Comparison of ENCODE assay signal across 10 cellular contexts in the genomic region with DNA sequence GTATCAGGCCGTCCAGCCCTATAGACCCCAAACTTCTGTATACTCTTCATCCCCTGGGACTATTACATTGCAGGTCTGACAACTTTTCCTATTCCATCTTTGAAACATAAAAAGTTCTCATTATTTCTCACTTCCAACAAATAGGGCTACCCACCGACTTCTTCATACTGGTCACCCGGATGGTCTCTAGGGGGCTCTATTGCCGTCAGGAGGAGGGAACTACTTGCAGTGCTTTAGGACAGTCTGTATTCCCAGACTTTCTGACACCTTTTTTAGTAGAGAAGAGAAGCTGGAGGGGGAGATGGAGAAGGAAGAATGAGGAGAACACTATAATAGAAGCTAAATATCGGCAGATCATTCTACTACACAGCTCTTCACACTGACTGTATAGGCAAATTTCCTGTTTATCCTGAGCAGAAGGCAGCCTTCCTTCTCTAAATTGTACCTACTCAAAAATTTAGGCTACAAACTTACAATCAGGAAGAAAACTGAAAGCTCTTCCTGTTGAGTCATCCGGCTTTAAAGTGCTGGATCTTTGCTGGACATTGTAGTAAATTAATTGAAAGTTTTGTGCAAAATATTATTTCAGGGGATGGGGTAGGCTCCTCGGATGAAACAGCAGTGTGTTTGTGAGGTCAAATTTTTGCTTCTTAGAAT. TPM values are rescaled to one million over a fixed set of nuclear protein-coding genes. Genes with fewer than 3 reads are reported as not detected.
DNase-seq lines count a peak whose midpoint lies in the region; ATAC-seq, FAIRE-seq and TF ChIP-seq lines count a peak whose summit lies in the region.
"Had no signal": no experiment of that assay in that cellular context is flagged by ENCODE, and none has a peak within 500 bp of the region (broad histone marks: within the 10 kb centered on the region; RNA-seq: fewer than 3 reads in every experiment).

No MANE protein-coding gene starts in this region.

- no peak overlapping the region for H2BK12ac ChIP-seq in H1 (ENCODE audit: low read depth, low read length)

- no peak overlapping the region for H3K4me2 ChIP-seq in H1 (ENCODE audit: insufficient read depth in 1 of 2, low read depth in 2 of 2, low read length in 2 of 2)

- H3K23ac ChIP-seq in H1 (ENCODE audit: insufficient read length) = no peak overlapping the region

- H3K9me3 ChIP-seq in Peyer's patch (no peaks in the 10 kb centered on the region), H1 (ENCODE audit: insufficient read depth in 2 of 2, low read depth in 1 of 2, low read length in 1 of 2) (no peaks in the 10 kb centered on the region), neutrophil (no peaks in the 10 kb centered on the region)
- H3K9me3 ChIP-seq: gastroesophageal sphincter had no signal

- no peak overlapping the region for H2BK5ac ChIP-seq in H1 (ENCODE audit: low read depth, low read length)

- no peak overlapping the region for H2BK15ac ChIP-seq in H1 (ENCODE audit: low read length)

- H2AFZ ChIP-seq in H1 (ENCODE audit: low read length) = no peak overlapping the region

- H3K36me3 ChIP-seq in Peyer's patch (no peaks in the 10 kb centered on the region), H1 (ENCODE audit: control insufficient read depth in 2 of 4, insufficient read depth in 4 of 4, low read length in 3 of 4) (no peaks in the 10 kb centered on the region; a peak in 1 of 8 replicates), neutrophil (no peaks in the 10 kb centered on the region)
- H3K36me3 ChIP-seq: gastroesophageal sphincter had no signal

- no peaks in the 10 kb centered on the region for H4K20me1 ChIP-seq in H1 (replicated peaks in 1 of 2; ENCODE audit: control insufficient read depth in 1 of 2, insufficient read depth in 2 of 2, low read length in 2 of 2)

- H3K79me2 ChIP-seq in H1 (ENCODE audit: control insufficient read depth in 1 of 2, insufficient read depth in 2 of 2, low read length in 2 of 2) = no peaks in the 10 kb centered on the region

- TF ChIP-seq POLR2A in Peyer's patch (IDR thresholded peaks at IDR 0.05) (no peak), H1 (IDR thresholded peaks at IDR 0.05; ENCODE audit: control extremely low read depth in 1 of 2, low read depth in 2 of 2, low read length in 2 of 2) (no peak)

- H2BK120ac ChIP-seq in H1 (replicated peaks; ENCODE audit: low read depth, low read length) = no peak overlapping the region

- no peaks in the 10 kb centered on the region for H3K79me1 ChIP-seq in H1 (ENCODE audit: low read depth, low read length)

- CTCF ChIA-PET in H1 (lab: Charles Lee; ENCODE audit: partially characterized antibody) = interaction anchor here (0.8 to 1.8 kb wide), 6 partner anchors 13 to 317 kb away, joined by 3 to 5 read pairs (median 3); no protein-coding TSS in a partner anchor

- no peak for TF ChIP-seq CTCF in Peyer's patch (IDR thresholded peaks at IDR 0.05)
- peak in 2 of 3 experiments; percentile 40 to 53; a peak in 2 of 4 replicates for TF ChIP-seq CTCF in H1 (IDR thresholded peaks at IDR 0.05; ENCODE audit: control extremely low read depth in 1 of 3, insufficient read depth in 1 of 3, low read depth in 1 of 3, low read length in 3 of 3)
- TF ChIP-seq CTCF in neutrophil (IDR thresholded peaks at IDR 0.05) = no peak

- no peak overlapping the region for H3K56ac ChIP-seq in H1 (replicated peaks; ENCODE audit: insufficient read length, low read depth, low read length)

- H3K4ac ChIP-seq in H1 (replicated peaks; ENCODE audit: insufficient read length, low read depth, low read length) = no peak overlapping the region

- H3K27me3 ChIP-seq in Peyer's patch (no peaks in the 10 kb centered on the region), H1 (replicated peaks in 1 of 4; ENCODE audit: control insufficient read depth in 3 of 4, extremely low read depth in 1 of 4, insufficient read depth in 3 of 4, low read length in 3 of 4) (no peaks in the 10 kb centered on the region), neutrophil (no peaks in the 10 kb centered on the region)
- H3K27me3 ChIP-seq: gastroesophageal sphincter had no signal

- DNase-seq in NCI-H1092 treated with DMSO at 0.1 percent for 48 hours (lab: John Stamatoyannopoulos, UW) = peak; percentile 13
- no peak for DNase-seq in NCI-H1092 (lab: John Stamatoyannopoulos, UW)
- no peak for DNase-seq in Peyer's patch
- peak in 1 of 2 experiments; percentile 37 for DNase-seq in H1 (ENCODE audit: low read depth in 1 of 2, low spot score in 2 of 2)
- DNase-seq: 8988T had no signal

- no peak for FAIRE-seq in H1 (lab: Jason Lieb, UNC)

- no peak overlapping the region for H3K14ac ChIP-seq in H1 (ENCODE audit: insufficient read length)

- H4K91ac ChIP-seq in H1 (replicated peaks; ENCODE audit: insufficient read length, low read length) = no peak overlapping the region

- H2AK5ac ChIP-seq in H1 (ENCODE audit: low read depth, low read length) = no peak overlapping the region

- H3K23me2 ChIP-seq in H1 (ENCODE audit: low read depth, low read length) = no peaks in the 10 kb centered on the region

- ATAC-seq in GM21381 (IDR thresholded peaks at IDR 0.05; ENCODE audit: unreplicated experiment) (no peak), HG03175 (IDR thresholded peaks at IDR 0.05; ENCODE audit: unreplicated experiment) (no peak), HG03457 (IDR thresholded peaks at IDR 0.05; ENCODE audit: unreplicated experiment) (no peak)
- ATAC-seq: gastroesophageal sphincter had no signal

- no peak overlapping the region for H4K8ac ChIP-seq in H1 (ENCODE audit: extremely low read depth, insufficient read depth, low read length)

- no peak overlapping the region for H3K4me3 ChIP-seq in Peyer's patch
- no peak overlapping the region for H3K4me3 ChIP-seq in H1 (ENCODE audit: extremely low read depth in 1 of 4, insufficient read depth in 2 of 4, low read depth in 3 of 4, low read length in 4 of 4)
- no peak overlapping the region for H3K4me3 ChIP-seq in neutrophil (ENCODE audit: low read depth in 1 of 2, low read length in 1 of 2)
- H3K4me3 ChIP-seq: gastroesophageal sphincter had no signal

- H3K4me1 ChIP-seq in Peyer's patch = peaks cover 0 to 5% (median 0%) of the 10 kb centered on the region in 4 donors
- no peaks in the 10 kb centered on the region for H3K4me1 ChIP-seq in H1 (replicated peaks in 1 of 4; ENCODE audit: control insufficient read depth in 3 of 4, insufficient read depth in 4 of 4, low read length in 3 of 4)
- H3K4me1 ChIP-seq in neutrophil (ENCODE audit: control insufficient read depth in 1 of 2, insufficient read depth in 1 of 2, low read depth in 1 of 2, low read length in 1 of 2) = peaks cover 19 to 20% of the 10 kb centered on the region in 2 experiments

- WGBS in H1 (ENCODE audit: extremely low coverage in 1 of 2, insufficient coverage in 1 of 2, insufficient read length in 1 of 2, insufficient replicate concordance in 2 of 2, low coverage in 1 of 2, low lambda C conversion rate in 2 of 2, missing lambda C conversion rate in 1 of 2), 2 experiments = 72% methylated on average over 7 of the region's 7 CpGs; no CpG with 5 or more reads in 1 of the 2 experiments

- H3K27ac ChIP-seq in Peyer's patch (peak overlapping the region; percentile 33 to 77 (median 48)), H1 (ENCODE audit: low read depth, low read length) (no peak overlapping the region), neutrophil (peak overlapping the region; percentile 59)

- POLR2A ChIA-PET in H1 (lab: Charles Lee; ENCODE audit: partially characterized antibody) = no interaction called here

- H3K9ac ChIP-seq in H1 (replicated peaks in 1 of 4; ENCODE audit: extremely low read depth in 1 of 4, low read depth in 3 of 4, low read length in 3 of 4) = no peak overlapping the region

- H4K5ac ChIP-seq in H1 (ENCODE audit: insufficient read length, low read depth, low read length) = no peak overlapping the region

- peak; percentile 54 to 62 for TF ChIP-seq RAD21 in H1 (IDR thresholded peaks at IDR 0.05 in 1 of 2, conservative IDR thresholded peaks at IDR 0.05 in 1 of 2; ENCODE audit: low read depth in 2 of 2, low read length in 2 of 2)

- H3K18ac ChIP-seq in H1 (ENCODE audit: extremely low read depth, low read length) = no peak overlapping the region

- no peak for TF ChIP-seq EP300 in H1 (IDR thresholded peaks at IDR 0.05; ENCODE audit: borderline replicate concordance in 1 of 2, low read depth in 2 of 2, low read length in 2 of 2)

- no peak overlapping the region for H2BK20ac ChIP-seq in H1 (ENCODE audit: low read length)

TF ChIP-seq in H1, 55 proteins besides CTCF, POLR2A, EP300 and RAD21 (continues in another document):
- TF ChIP-seq BACH1 (IDR thresholded peaks at IDR 0.05; ENCODE audit: low read length) (no peak), TEAD4 (IDR thresholded peaks at IDR 0.05; ENCODE audit: low read depth, low read length) (no peak), CTBP2 (IDR thresholded peaks at IDR 0.05; ENCODE audit: borderline replicate concordance, insufficient read depth, insufficient read length, low read length) (no peak)
- TF ChIP-seq, protein P1, sequence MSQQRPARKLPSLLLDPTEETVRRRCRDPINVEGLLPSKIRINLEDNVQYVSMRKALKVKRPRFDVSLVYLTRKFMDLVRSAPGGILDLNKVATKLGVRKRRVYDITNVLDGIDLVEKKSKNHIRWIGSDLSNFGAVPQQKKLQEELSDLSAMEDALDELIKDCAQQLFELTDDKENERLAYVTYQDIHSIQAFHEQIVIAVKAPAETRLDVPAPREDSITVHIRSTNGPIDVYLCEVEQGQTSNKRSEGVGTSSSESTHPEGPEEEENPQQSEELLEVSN (IDR thresholded peaks at IDR 0.05) = no peak
- TF ChIP-seq, protein P2, sequence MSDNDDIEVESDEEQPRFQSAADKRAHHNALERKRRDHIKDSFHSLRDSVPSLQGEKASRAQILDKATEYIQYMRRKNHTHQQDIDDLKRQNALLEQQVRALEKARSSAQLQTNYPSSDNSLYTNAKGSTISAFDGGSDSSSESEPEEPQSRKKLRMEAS (IDR thresholded peaks at IDR 0.05) = no peak

RNA-seq across cellular contexts. Expression of a gene that starts 54.6 kb away (rescaled TPM):
- total RNA-seq in Peyer's patch = 10 to 100 TPM in 1 of 4 donors, 1 to 10 TPM in 3; 1.2 to 10.7 (median 2.9) TPM
- 34.4 and 36.4 TPM in 2 replicates for total RNA-seq in H1 (2021; fragmentation: NEBNext Ultra II Directional; extraction: Animal tissue kit (Norgen Biotek cat#: 25700))
- 7.7 and 12.2 TPM in 2 replicates for polyA plus RNA-seq in H1 (2011; rRNA removed)
- polyA plus RNA-seq in H1 (2011; cell fraction: cytosol; rRNA removed) = 20.2 TPM
- 16.7 TPM for polyA plus RNA-seq in H1 (2011; cell fraction: nucleus; rRNA removed)
- polyA plus RNA-seq in H1 (2012, experiment 1 of 2) = 18.4 to 31.0 TPM (median 25.6 TPM) in 4 replicates
- polyA plus RNA-seq in H1 (2012, experiment 2 of 2) = 1.8 TPM
- 23.8 TPM for polyA plus RNA-seq in H1 (2013, experiment 1 of 2)
- 25.8 TPM for polyA plus RNA-seq in H1 (2013, experiment 2 of 2)
- polyA minus RNA-seq in H1 (2011; rRNA and poly(A)+ RNA removed) = 27.0 and 51.1 TPM in 2 replicates
- 36.6 TPM for polyA minus RNA-seq in H1 (2011; cell fraction: cytosol; rRNA and poly(A)+ RNA removed)
- 24.2 TPM for polyA minus RNA-seq in H1 (2011; cell fraction: nucleus; rRNA and poly(A)+ RNA removed)

Comparison
In these comparisons a context has a peak if more than half of its experiments do, and no peak if none do; other contexts are left out.
1. CTCF ChIP-seq: peak in H1 (2 of 3); none in Peyer's patch (0 of 6) and neutrophil (single experiment).